8 cellular contexts compared by ENCODE assay signal in genomic region chr7:5429253-5429856, GRCh38. TPM values are rescaled to one million over a fixed set of nuclear protein-coding genes. Genes with fewer than 3 reads are reported as not detected.
DNase-seq lines count a peak whose midpoint lies in the region; ATAC-seq and TF ChIP-seq lines count a peak whose summit lies in the region.

No MANE protein-coding gene starts in this region.

- H3K36me3 ChIP-seq in endodermal cell (ENCODE audit: control insufficient read depth, insufficient read depth, low read length) (peaks cover 13% of the 10 kb centered on the region), vagina (no peaks in the 10 kb centered on the region)

- peaks cover 18% of the 10 kb centered on the region for H3K36me3 Mint-ChIP-seq in endodermal cell (ENCODE audit: low read depth)

- peak overlapping the region; percentile 96 for H3K4me3 Mint-ChIP-seq in endodermal cell

- intact Hi-C loops in vagina (cut with DNase I), result no loop called here

- H3K9me3 Mint-ChIP-seq in endodermal cell, result peaks cover 12% of the 10 kb centered on the region

- peak; percentile 54 for DNase-seq in NCI-H1105 treated with DMSO at 0.1 percent for 48 hours (lab: John Stamatoyannopoulos, UW)
- DNase-seq in NCI-H1105 (lab: John Stamatoyannopoulos, UW), result no peak
- DNase-seq in NCI-H526 treated with DMSO at 0.1 percent for 48 hours (lab: John Stamatoyannopoulos, UW), result peak; percentile 78
- DNase-seq in endodermal cell, result no peak
- DNase-seq in vagina (ENCODE audit: extremely low spot score in 2 of 2), result no peak
- DNase-seq in pons (ENCODE audit: low spot score), result no peak

- peak overlapping the region; percentile 100 for H3K9ac ChIP-seq in endodermal cell (ENCODE audit: extremely low read depth, low read length, poor library complexity, severe bottlenecking)

- peaks cover 12% of the 10 kb centered on the region for H3K9me3 ChIP-seq in endodermal cell (ENCODE audit: control insufficient read depth, low read length)
- H3K9me3 ChIP-seq in mononuclear cell (ENCODE audit: low read depth, low read length), result no peaks in the 10 kb centered on the region
- no peaks in the 10 kb centered on the region for H3K9me3 ChIP-seq in vagina

- H3K27ac Mint-ChIP-seq in endodermal cell, result peak overlapping the region; percentile 93

- TF ChIP-seq CTCF in endodermal cell (conservative IDR thresholded peaks at IDR 0.05) (no peak), vagina (IDR thresholded peaks at IDR 0.05) (no peak)

- H3K27ac ChIP-seq in endodermal cell (ENCODE audit: low read depth, low read length) (peak overlapping the region; percentile 99), vagina (peak overlapping the region; percentile 100)

- WGBS in endodermal cell (ENCODE audit: insufficient coverage in 1 of 2, insufficient read length in 1 of 2), 2 experiments, result 1 to 5% methylated on average over 22 to 31 of the region's 31 CpGs

- peaks cover 13% of the 10 kb centered on the region for H3K4me1 Mint-ChIP-seq in endodermal cell

- H3K4me3 ChIP-seq in endodermal cell (ENCODE audit: low read length) (peak overlapping the region; percentile 99), mononuclear cell (ENCODE audit: low read length) (peak overlapping the region; percentile 18), vagina (peak overlapping the region; percentile 81 to 88)

- H3K27me3 ChIP-seq in endodermal cell (ENCODE audit: control insufficient read depth, insufficient read depth, low read length, poor library complexity, severe bottlenecking) (no peaks in the 10 kb centered on the region), mononuclear cell (ENCODE audit: insufficient read depth, low read length) (peaks cover 36% of the 10 kb centered on the region), vagina (no peaks in the 10 kb centered on the region)

- H3K4me1 ChIP-seq in endodermal cell (ENCODE audit: control insufficient read depth, insufficient read depth, low read length) (no peaks in the 10 kb centered on the region), mononuclear cell (ENCODE audit: insufficient read depth, low read length) (peaks cover 49% of the 10 kb centered on the region), vagina (peaks cover 34% of the 10 kb centered on the region)

- TF ChIP-seq POLR2A in vagina (IDR thresholded peaks at IDR 0.05), result no peak

- H3K27me3 Mint-ChIP-seq in endodermal cell (ENCODE audit: insufficient read depth), result peaks cover 19% of the 10 kb centered on the region

- no peak for ATAC-seq in HG02938 (IDR thresholded peaks at IDR 0.05; ENCODE audit: unreplicated experiment)

RNA-seq across cellular contexts. Expression of gene TNRC18, which starts 5.7 kb away (rescaled TPM):
- 100 to 1,000 TPM; 103 to 136 TPM for total RNA-seq in endodermal cell
- polyA plus RNA-seq in endodermal cell (2013, experiment 1 of 2), result 48.8 TPM
- 55.8 TPM for polyA plus RNA-seq in endodermal cell (2013, experiment 2 of 2)
- total RNA-seq in mononuclear cell, result 42.4 TPM
- total RNA-seq in vagina, result 79.8 TPM

Comparison
In these comparisons a context has a peak if more than half of its experiments do, and no peak if none do; other contexts are left out.
1. DNase-seq: peak in NCI-H1105 treated with DMSO at 0.1 percent for 48 hours (single experiment) and NCI-H526 treated with DMSO at 0.1 percent for 48 hours (single experiment); none in NCI-H1105 (single experiment), endodermal cell (single experiment), vagina (0 of 2) and pons (single experiment).
2. H3K4me3 ChIP-seq: peak in every context shown above with its lines; median percentile 99 in endodermal cell; 84 in vagina; 18 in mononuclear cell.